8 cellular contexts compared by ENCODE assay signal in genomic region chr2:207311316-207312005, GRCh38.
A peak's percentile ranks its signal among the peaks of the same experiment; 100 is the strongest.
DNase-seq lines count a peak whose midpoint lies in the region; ATAC-seq lines count a peak whose summit lies in the region.

No MANE protein-coding gene starts in this region.

- no peak overlapping the region for H4K91ac ChIP-seq in neuronal stem cell (ENCODE audit: low read depth, low read length, poor library complexity)

- H3K23ac ChIP-seq in neuronal stem cell (ENCODE audit: low read depth, low read length, poor library complexity), result no peak overlapping the region

- no peak overlapping the region for H2BK120ac ChIP-seq in neuronal stem cell (ENCODE audit: low read depth, low read length)

- H3K36me3 ChIP-seq in SJCRH30 (no peaks in the 10 kb centered on the region), neuronal stem cell (replicated peaks in 1 of 2; ENCODE audit: control insufficient read depth in 2 of 2, insufficient read depth in 2 of 2, low read length in 2 of 2) (no peaks in the 10 kb centered on the region)

- peak; percentile 33 for DNase-seq in DMS153 treated with DMSO at 0.1 percent for 48 hours (lab: John Stamatoyannopoulos, UW; ENCODE audit: unreplicated experiment)
- peak; percentile 4 to 10 for DNase-seq in SJCRH30
- peak; percentile 69 for DNase-seq in epithelial cell of prostate (ENCODE audit: low read depth, low spot score)
- DNase-seq in neuronal stem cell (ENCODE audit: low spot score), result no peak
- DNase-seq in central memory CD4-positive, alpha-beta T cell, result no peak
- no peak for DNase-seq in NAMALWA (ENCODE audit: low spot score)

- no peak overlapping the region for H3K4me2 ChIP-seq in neuronal stem cell (ENCODE audit: insufficient read depth, low read length, poor library complexity, severe bottlenecking)

- no peak overlapping the region for H3K27ac ChIP-seq in SJCRH30
- peak overlapping the region; percentile 91 for H3K27ac ChIP-seq in epithelial cell of prostate
- no peak overlapping the region for H3K27ac ChIP-seq in neuronal stem cell (replicated peaks; ENCODE audit: low read length)

- H3K4me1 ChIP-seq in SJCRH30 (no peaks in the 10 kb centered on the region), neuronal stem cell (ENCODE audit: control insufficient read depth in 2 of 2, insufficient read depth in 1 of 2, low read depth in 1 of 2, low read length in 2 of 2) (peaks cover 6 to 29% of the 10 kb centered on the region in 2 donors)

- H3K9me3 ChIP-seq in SJCRH30 (replicated peaks), result no peaks in the 10 kb centered on the region
- no peaks in the 10 kb centered on the region for H3K9me3 ChIP-seq in neuronal stem cell (replicated peaks in 1 of 2; ENCODE audit: control insufficient read depth in 2 of 2, insufficient read depth in 1 of 2, low read depth in 1 of 2, low read length in 2 of 2)

- H3K27me3 ChIP-seq in SJCRH30, result no peaks in the 10 kb centered on the region
- no peaks in the 10 kb centered on the region for H3K27me3 ChIP-seq in neuronal stem cell (ENCODE audit: control insufficient read depth in 3 of 3, insufficient read depth in 3 of 3, low read depth in 1 of 3, low read length in 3 of 3)

- H3K9ac ChIP-seq in neuronal stem cell (ENCODE audit: low read depth, low read length, poor library complexity), result no peak overlapping the region

- no peak overlapping the region for H2AK5ac ChIP-seq in neuronal stem cell (ENCODE audit: low read depth, low read length)

- ATAC-seq in GM19351 (IDR thresholded peaks at IDR 0.05; ENCODE audit: unreplicated experiment) (peak; percentile 99), HG03378 (IDR thresholded peaks at IDR 0.05; ENCODE audit: unreplicated experiment) (peak; percentile 94)

- peak overlapping the region; percentile 33 for H4K8ac ChIP-seq in neuronal stem cell (ENCODE audit: low read depth, low read length)

- H3K4me3 ChIP-seq in SJCRH30, result no peak overlapping the region
- no peak overlapping the region for H3K4me3 ChIP-seq in neuronal stem cell (ENCODE audit: low read length in 2 of 2)

- no peak overlapping the region for H2BK5ac ChIP-seq in neuronal stem cell (ENCODE audit: low read length)

- H3K79me1 ChIP-seq in neuronal stem cell (ENCODE audit: low read depth, low read length), result no peaks in the 10 kb centered on the region

- H2AFZ ChIP-seq in neuronal stem cell (ENCODE audit: low read length), result peak overlapping the region; percentile 64

- no peak overlapping the region for H2BK15ac ChIP-seq in neuronal stem cell (ENCODE audit: low read length)

- no peak overlapping the region for H2BK12ac ChIP-seq in neuronal stem cell (ENCODE audit: low read length)

- no peak overlapping the region for H3K4ac ChIP-seq in neuronal stem cell (ENCODE audit: low read length)

- WGBS in neuronal stem cell (ENCODE audit: extremely low coverage in 2 of 2, insufficient read length in 2 of 2, insufficient replicate concordance in 1 of 2), 2 donors, result no CpG with 5 or more reads among the region's 4 CpGs

- no peak overlapping the region for H3K14ac ChIP-seq in neuronal stem cell (ENCODE audit: low read length)

- no peak overlapping the region for H3K18ac ChIP-seq in neuronal stem cell (ENCODE audit: low read length)

Comparison
In these comparisons a context has a peak if more than half of its experiments do, and no peak if none do; other contexts are left out.
1. DNase-seq: peak in DMS153 treated with DMSO at 0.1 percent for 48 hours (single experiment), SJCRH30 (2 of 2) and epithelial cell of prostate (single experiment); none in neuronal stem cell (single experiment), central memory CD4-positive, alpha-beta T cell (single experiment) and NAMALWA (single experiment).